Comparison of ENCODE assay signal across 11 cellular contexts in the genomic region with DNA sequence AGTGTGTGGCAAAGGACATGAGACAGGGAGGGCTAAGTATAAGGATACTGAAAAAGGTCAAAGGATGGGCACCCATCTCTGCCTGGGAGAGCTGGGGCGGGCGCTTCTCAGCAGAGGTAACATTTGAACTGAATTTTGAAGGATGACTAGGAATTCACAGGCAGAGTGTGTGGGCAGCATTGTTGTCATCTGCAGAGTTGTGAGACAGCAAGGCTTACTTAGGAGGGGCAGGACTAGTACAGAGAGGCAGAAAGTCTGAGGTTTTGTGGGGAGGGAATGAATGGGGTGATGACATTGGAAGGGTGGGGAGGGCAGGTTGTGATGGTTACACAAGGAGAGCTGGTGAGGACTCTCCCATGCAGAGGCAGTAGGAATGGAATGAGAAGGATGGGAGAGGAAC.
"Had no signal": no experiment of that assay in that cellular context is flagged by ENCODE, and none has a peak within 500 bp of the region (broad histone marks: within the 10 kb centered on the region; RNA-seq: fewer than 3 reads in every experiment).

No MANE protein-coding gene starts in this region.

- H3K36me3 ChIP-seq: ascending aorta, right atrium auricular region, transverse colon had no signal

- ATAC-seq: activated CD4-positive, CD25-positive, alpha-beta regulatory T cell treated with anti-CD3 and anti-CD28 coated beads, Interleukin-2, amount 50 U/mL, for 24 hours; left cardiac atrium; naive thymus-derived CD4-positive, alpha-beta T cell had no signal

- H3K4me1 ChIP-seq: ascending aorta, right atrium auricular region, transverse colon had no signal

- H3K27me3 ChIP-seq: ascending aorta, right atrium auricular region, transverse colon had no signal

- H3K27ac ChIP-seq: ascending aorta, right atrium auricular region, transverse colon had no signal

- H3K9me3 ChIP-seq: ascending aorta, right atrium auricular region, transverse colon had no signal

- H3K4me3 ChIP-seq: ascending aorta, right atrium auricular region, transverse colon had no signal

- DNase-seq: activated CD4-positive, alpha-beta T cell treated with anti-CD3 and anti-CD28 coated beads, Interleukin-2, amount 50 U/mL, for 48 hours; activated naive CD8-positive, alpha-beta T cell treated with anti-CD3 and anti-CD28 coated beads, Interleukin-2, amount 10 ng/mL, durations not matched to agents 7 days and 5 days; activated T-cell treated with anti-CD3 and anti-CD28 coated beads, Interleukin-2, amount 50 U/mL, for 48 hours; left cardiac atrium; naive thymus-derived CD4-positive, alpha-beta T cell; posterior cingulate gyrus; small intestine; transverse colon had no signal
